1 cellular context compared by ENCODE assay signal in genomic region chr5:306011-306805, GRCh38.
TF ChIP-seq lines count a peak whose summit lies in the region.

No MANE protein-coding gene starts in this region.

TF ChIP-seq in K562, 482 proteins besides CTCF, POLR2A, EP300 and RAD21 (continued from another document):
- no peak for TF ChIP-seq NFIX (CRISPR knock-in tag; IDR thresholded peaks at IDR 0.05; ENCODE audit: low read depth)
- no peak for TF ChIP-seq FOXA3 (CRISPR knock-in tag; conservative IDR thresholded peaks at IDR 0.05 in 1 of 2, IDR thresholded peaks at IDR 0.05 in 1 of 2)
- TF ChIP-seq MIER1 (IDR thresholded peaks at IDR 0.05; ENCODE audit: low read depth), result no peak
- no peak for TF ChIP-seq ZNF263 (CRISPR knock-in tag; IDR thresholded peaks at IDR 0.05; ENCODE audit: borderline replicate concordance)
- no peak for TF ChIP-seq RFX7 (CRISPR knock-in tag; IDR thresholded peaks at IDR 0.05)
- TF ChIP-seq CREBBP (IDR thresholded peaks at IDR 0.05; ENCODE audit: low read depth, low read length), result no peak
- no peak for TF ChIP-seq ZNF551 (CRISPR knock-in tag; IDR thresholded peaks at IDR 0.05)
- no peak for TF ChIP-seq DACH1 (IDR thresholded peaks at IDR 0.05; ENCODE audit: partially characterized antibody)
- TF ChIP-seq, protein P1, sequence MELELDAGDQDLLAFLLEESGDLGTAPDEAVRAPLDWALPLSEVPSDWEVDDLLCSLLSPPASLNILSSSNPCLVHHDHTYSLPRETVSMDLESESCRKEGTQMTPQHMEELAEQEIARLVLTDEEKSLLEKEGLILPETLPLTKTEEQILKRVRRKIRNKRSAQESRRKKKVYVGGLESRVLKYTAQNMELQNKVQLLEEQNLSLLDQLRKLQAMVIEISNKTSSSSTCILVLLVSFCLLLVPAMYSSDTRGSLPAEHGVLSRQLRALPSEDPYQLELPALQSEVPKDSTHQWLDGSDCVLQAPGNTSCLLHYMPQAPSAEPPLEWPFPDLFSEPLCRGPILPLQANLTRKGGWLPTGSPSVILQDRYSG (tag; conservative IDR thresholded peaks at IDR 0.05; ENCODE audit: low read depth), result no peak
- no peak for TF ChIP-seq TBL1XR1 (IDR thresholded peaks at IDR 0.05; ENCODE audit: low read length in 2 of 2)
- no peak for TF ChIP-seq TRIM28 (IDR thresholded peaks at IDR 0.05)
- TF ChIP-seq LCOR (CRISPR knock-in tag; IDR thresholded peaks at IDR 0.05), result no peak
- no peak for TF ChIP-seq PCBP2 (IDR thresholded peaks at IDR 0.05; ENCODE audit: low read depth, low read length, poor library complexity, severe bottlenecking)
- TF ChIP-seq ZNF584 (CRISPR knock-in tag; IDR thresholded peaks at IDR 0.05; ENCODE audit: low read depth), result no peak
- no peak for TF ChIP-seq ILK (tag; IDR thresholded peaks at IDR 0.05; ENCODE audit: borderline replicate concordance, low read depth)
- TF ChIP-seq TFE3 (CRISPR knock-in tag; IDR thresholded peaks at IDR 0.05), result no peak
TF ChIP-seq in K562: peak in this region for 0.
